Comparison of ENCODE assay signal across 28 cellular contexts in the genomic region with DNA sequence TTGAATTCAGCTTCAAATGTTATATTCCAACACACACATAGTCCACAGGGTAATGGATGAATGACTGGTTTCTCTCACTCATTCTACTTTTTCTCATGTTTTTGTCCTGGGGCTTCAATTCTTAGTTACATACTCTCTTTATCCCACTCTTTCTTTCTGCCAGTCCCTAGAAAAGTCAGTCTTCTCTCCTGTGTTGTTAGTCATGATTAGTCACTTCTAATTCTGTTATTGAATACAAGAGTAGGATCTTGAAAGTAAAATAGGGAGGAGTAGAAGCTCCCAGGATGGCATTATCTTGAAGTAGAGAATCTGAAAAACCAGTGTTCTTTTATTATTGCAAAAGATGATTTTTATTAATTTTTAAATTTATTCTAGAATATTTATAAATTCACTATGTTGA. TPM values are rescaled to one million over a fixed set of nuclear protein-coding genes. Genes with fewer than 3 reads are reported as not detected.
DNase-seq lines count a peak whose midpoint lies in the region; ATAC-seq, FAIRE-seq and TF ChIP-seq lines count a peak whose summit lies in the region.
"Had no signal": no experiment of that assay in that cellular context is flagged by ENCODE, and none has a peak within 500 bp of the region (broad histone marks: within the 10 kb centered on the region; RNA-seq: fewer than 3 reads in every experiment).

No MANE protein-coding gene starts in this region.

- H3K79me2 ChIP-seq in HepG2 (ENCODE audit: insufficient read depth, low read length) = no peaks in the 10 kb centered on the region

- CTCF ChIA-PET in HepG2 (lab: Yijun Ruan, JAX; ENCODE audit: low intra/inter-chr PET ratio, low total read pairs) = no interaction called here

- H3K27ac ChIP-seq in HepG2 (ENCODE audit: extremely low read length, insufficient read depth, low read length) (no peak overlapping the region), upper lobe of left lung (no peak overlapping the region)
- H3K27ac ChIP-seq: A549, SK-N-MC had no signal

- H3K4me2 ChIP-seq in HepG2 (ENCODE audit: low read depth, low read length) = no peak overlapping the region
- H3K4me2 ChIP-seq: A549 had no signal

- no peak overlapping the region for H2AFZ ChIP-seq in HepG2 (ENCODE audit: low read length)

- H4K20me1 ChIP-seq in HepG2 (ENCODE audit: insufficient read depth, low read length) = no peaks in the 10 kb centered on the region

- peak; percentile 6 for DNase-seq in ELR (ENCODE audit: low read depth)
- DNase-seq in RKO (ENCODE audit: low spot score) = peak; percentile 24
- peak; percentile 14 for DNase-seq in epithelial cell of esophagus (ENCODE audit: low read depth)
- DNase-seq in renal cortical epithelial cell (ENCODE audit: low read depth) = peak; percentile 72
- DNase-seq in globus pallidus (ENCODE audit: low spot score) = no peak
- no peak for DNase-seq in HepG2 (ENCODE audit: low spot score)
- no peak for DNase-seq in upper lobe of left lung
- DNase-seq: BE2C, COR-L47, DMS 273 treated with DMSO at 0.1 percent for 48 hours, DND-41, GOT3, Karpas-422, NCI-H1694, NCI-H2081, NCI-H2171, NCI-H345, NCI-H524 treated with DMSO at 0.1 percent for 48 hours, RPMI8226, SHP77 treated with DMSO at 0.1 percent for 48 hours, T-cell had no signal

- H3K36me3 ChIP-seq in HepG2 (replicated peaks in 1 of 2; ENCODE audit: control insufficient read depth in 1 of 2, insufficient read depth in 2 of 2, low read length in 2 of 2) = no peaks in the 10 kb centered on the region
- no peaks in the 10 kb centered on the region for H3K36me3 ChIP-seq in upper lobe of left lung
- H3K36me3 ChIP-seq: BE2C had no signal

- H3K9ac ChIP-seq in HepG2 (ENCODE audit: insufficient read depth, low read depth, low read length) = no peak overlapping the region

- TF ChIP-seq EP300 in HepG2 (IDR thresholded peaks at IDR 0.05; ENCODE audit: low read depth in 2 of 2, low read length in 2 of 2) = no peak
- no peak for TF ChIP-seq EP300 in HepG2 (CRISPR knock-in tag; IDR thresholded peaks at IDR 0.05; ENCODE audit: borderline replicate concordance)
- no peak for TF ChIP-seq EP300 in upper lobe of left lung (IDR thresholded peaks at IDR 0.05)

- in situ Hi-C loops in HepG2 (cut with HindIII; ENCODE audit: extremely low pct_ligation_motif_present, low pct_unique_long_range_greater_than_20kb) = no loop called here

- BruUV-seq in HepG2 (replicated peaks; lab: Mats Ljungman, UMichigan) = no TSS peak

- no peak overlapping the region for H3K4me3 ChIP-seq in epithelial cell of esophagus (ENCODE audit: low read length)
- no peak overlapping the region for H3K4me3 ChIP-seq in HepG2 (replicated peaks in 1 of 3; ENCODE audit: insufficient read depth in 1 of 3, low read depth in 2 of 3, low read length in 3 of 3)
- H3K4me3 ChIP-seq in upper lobe of left lung = no peak overlapping the region
- H3K4me3 ChIP-seq: A549, SK-N-MC had no signal

- no peaks in the 10 kb centered on the region; the same call in 1 of the 2 replicates for H3K4me1 ChIP-seq in HepG2 (ENCODE audit: insufficient read depth, low read length)
- H3K4me1 ChIP-seq in upper lobe of left lung = no peaks in the 10 kb centered on the region
- H3K4me1 ChIP-seq: BE2C had no signal

- TF ChIP-seq RAD21 in HepG2 (CRISPR knock-in tag; IDR thresholded peaks at IDR 0.05) = no peak

- TF ChIP-seq POLR2A in HepG2 (IDR thresholded peaks at IDR 0.05; ENCODE audit: insufficient read depth in 1 of 2, low read depth in 2 of 2, low read length in 2 of 2) (no peak), upper lobe of left lung (IDR thresholded peaks at IDR 0.05) (no peak)

- ATAC-seq in HepG2 = no peak
- no peak for ATAC-seq in upper lobe of left lung (ENCODE audit: low FRiP score in 2 of 2)
- ATAC-seq: A549, HCT116, T-cell had no signal

- intact Hi-C loops in HepG2 (cut with micrococcal nuclease; ENCODE audit: unreplicated experiment) = no loop called here

- H3K9me3 ChIP-seq in HepG2 (ENCODE audit: low read length) = no peaks in the 10 kb centered on the region
- H3K9me3 ChIP-seq in upper lobe of left lung = no peaks in the 10 kb centered on the region
- H3K9me3 ChIP-seq: A549, BE2C had no signal

- TF ChIP-seq CTCF in epithelial cell of esophagus (IDR thresholded peaks at IDR 0.05; ENCODE audit: insufficient read depth, low read depth, low read length, missing control alignments) (no peak), HepG2 (CRISPR knock-in tag; IDR thresholded peaks at IDR 0.05) (no peak), upper lobe of left lung (IDR thresholded peaks at IDR 0.05) (no peak)

- no peaks in the 10 kb centered on the region for H3K27me3 ChIP-seq in HepG2 (ENCODE audit: control insufficient read depth in 1 of 2, insufficient read depth in 2 of 2, low read length in 2 of 2)
- H3K27me3 ChIP-seq in upper lobe of left lung = no peaks in the 10 kb centered on the region
- H3K27me3 ChIP-seq: BE2C had no signal

- no peak for FAIRE-seq in HepG2 (lab: Jason Lieb, UNC)
- FAIRE-seq: A549, GM12891 had no signal

- POLR2A ChIA-PET in HepG2 (lab: Yijun Ruan, JAX) = no interaction called here

TF ChIP-seq in HepG2, 621 proteins besides CTCF, POLR2A, EP300 and RAD21:
- no peak for TF ChIP-seq RFXAP (CRISPR knock-in tag; IDR thresholded peaks at IDR 0.05; ENCODE audit: borderline replicate concordance)

RNA-seq across cellular contexts. Expression of gene CALCR, which starts 45.5 kb away (rescaled TPM):
- total RNA-seq in renal cortical epithelial cell (0.17 and 2.8 TPM in 2 replicates), HepG2 (2016; rRNA removed; fragmentation: Illumina TruSeq; extraction: Trizol) (not detected in 2 replicates), upper lobe of left lung (under 1 TPM in 2 of 6 donors, not detected in 4; 0.09 to 0.10 TPM)
- total RNA-seq in HepG2 (2016; cell fraction: cytosol; rRNA removed; fragmentation: Illumina TruSeq; extraction: Trizol; ENCODE audit: low read depth) = not detected in 2 replicates
- total RNA-seq in HepG2 (2016; cell fraction: insoluble cytoplasmic fraction; rRNA removed; fragmentation: Illumina TruSeq; extraction: Trizol) = not detected in 2 replicates
- not detected in 2 replicates for total RNA-seq in HepG2 (2016; cell fraction: membrane; rRNA removed; fragmentation: Illumina TruSeq; extraction: Trizol)
- total RNA-seq in HepG2 (2016; cell fraction: nucleus; rRNA removed; fragmentation: Illumina TruSeq; extraction: Trizol) = not detected in 2 replicates
- polyA plus RNA-seq in HepG2 (2011; rRNA removed) = not detected in 2 replicates
- not detected in 2 replicates for polyA plus RNA-seq in HepG2 (2011; cell fraction: cytosol; rRNA removed)
- polyA plus RNA-seq in HepG2 (2011; cell fraction: nucleus; rRNA removed) = not detected in 2 replicates
- polyA plus RNA-seq in HepG2 (2012) = 0.04 TPM in 1 of 2 replicates, not detected in the other
- not detected in 2 replicates for polyA plus RNA-seq in HepG2 (2016; cell fraction: cytosol; fragmentation: Illumina TruSeq; extraction: Trizol; ENCODE audit: low read depth)
- not detected in 2 replicates for polyA plus RNA-seq in HepG2 (2016; cell fraction: insoluble cytoplasmic fraction; fragmentation: Illumina TruSeq; extraction: Trizol; ENCODE audit: low read depth)
- polyA plus RNA-seq in HepG2 (2016; cell fraction: membrane; fragmentation: Illumina TruSeq; extraction: Trizol; ENCODE audit: low read depth) = not detected in 2 replicates
- not detected in 2 replicates for polyA plus RNA-seq in HepG2 (2016; cell fraction: nucleus; fragmentation: Illumina TruSeq; extraction: Trizol; ENCODE audit: insufficient read depth, low read depth)
- not detected in 2 replicates for polyA minus RNA-seq in HepG2 (2011; rRNA and poly(A)+ RNA removed; ENCODE audit: low replicate concordance)
- polyA minus RNA-seq in HepG2 (2011; cell fraction: cytosol; rRNA and poly(A)+ RNA removed) = not detected in 2 replicates
- not detected in 2 replicates for polyA minus RNA-seq in HepG2 (2011; cell fraction: nucleus; rRNA and poly(A)+ RNA removed)
- total RNA-seq: G401, MCF 10A, OCI-LY7, T-cell had no signal

Comparison
In these comparisons a context has a peak if more than half of its experiments do, and no peak if none do; other contexts are left out.
1. DNase-seq: peak in ELR (single experiment), RKO (single experiment), epithelial cell of esophagus (single experiment) and renal cortical epithelial cell (single experiment); none in globus pallidus (single experiment), HepG2 (single experiment) and upper lobe of left lung (0 of 2).